Comparison of ENCODE assay signal across 8 cellular contexts in the genomic region with DNA sequence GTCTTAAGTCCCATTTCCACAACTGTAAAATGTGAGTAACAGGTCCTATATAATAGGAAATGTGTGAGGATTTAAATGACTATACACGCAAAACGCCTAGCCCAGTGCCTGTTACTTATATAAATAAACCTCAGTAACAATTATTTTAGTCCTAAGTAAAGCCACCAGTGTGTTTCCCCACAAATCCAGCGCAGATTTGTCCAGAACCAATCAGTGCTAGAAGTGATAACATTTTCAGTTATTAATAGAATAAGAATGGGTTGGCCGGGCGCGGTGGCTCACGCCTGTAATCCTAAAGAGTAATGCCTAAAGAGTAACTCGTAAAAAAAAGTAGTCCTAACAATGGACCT. TPM values are rescaled to one million over a fixed set of nuclear protein-coding genes. Genes with fewer than 3 reads are reported as not detected.
A peak's percentile ranks its signal among the peaks of the same experiment; 100 is the strongest.
DNase-seq lines count a peak whose midpoint lies in the region; FAIRE-seq and TF ChIP-seq lines count a peak whose summit lies in the region.

No MANE protein-coding gene starts in this region.

- H3K36me3 ChIP-seq in breast epithelium = no peaks in the 10 kb centered on the region
- H3K36me3 ChIP-seq in mesodermal cell (ENCODE audit: control insufficient read depth, insufficient read depth, low read length) = peaks cover 2% of the 10 kb centered on the region

- 7 to 9% methylated on average over 3 to 5 of the region's 8 CpGs for WGBS in mesodermal cell (ENCODE audit: insufficient coverage in 2 of 2), 2 experiments

- intact Hi-C loops in breast epithelium (cut with DNase I; ENCODE audit: low total_unique reads) = no loop called here

- in situ Hi-C loops in ACHN (cut with HindIII; ENCODE audit: low pct_ligation_motif_present, low pct_unique_long_range_greater_than_20kb, low sequenced_read_pairs) = no loop called here

- peak; percentile 18 for DNase-seq in stimulated activated CD4-positive, alpha-beta T cell treated with anti-CD3 and anti-CD28 coated beads, Interleukin-15, amount 100 ng/mL, for 24 hours
- DNase-seq in stimulated activated CD4-positive, alpha-beta T cell treated with anti-CD3 and anti-CD28 coated beads, Interleukin-12 subunit alpha, Interleukin-12 subunit beta, amount 100 ng/mL, for 4 hours = no peak
- DNase-seq in breast epithelium (ENCODE audit: low spot score in 2 of 2) (no peak), RPMI8226 (no peak), frontal cortex (ENCODE audit: low spot score in 2 of 2) (no peak), ACHN (no peak), NCI-H2227 (lab: John Stamatoyannopoulos, UW; ENCODE audit: unreplicated experiment) (no peak)

- TF ChIP-seq POLR2A in breast epithelium (IDR thresholded peaks at IDR 0.05) = no peak

- H3K4me3 ChIP-seq in breast epithelium (peak overlapping the region; percentile 68 to 99 (median 70)), mesodermal cell (ENCODE audit: extremely low read depth, insufficient read depth, low read length, poor library complexity, severe bottlenecking) (peak overlapping the region; percentile 88)

- no peak for TF ChIP-seq CTCF in breast epithelium (IDR thresholded peaks at IDR 0.05)

- no peaks in the 10 kb centered on the region for H3K27me3 ChIP-seq in breast epithelium

- H3K4me1 ChIP-seq in breast epithelium (no peaks in the 10 kb centered on the region), mesodermal cell (ENCODE audit: control insufficient read depth, insufficient read depth, low read length, poor library complexity, severe bottlenecking) (no peaks in the 10 kb centered on the region)

- H3K9me3 ChIP-seq in breast epithelium = no peaks in the 10 kb centered on the region
- H3K9me3 ChIP-seq in mesodermal cell (ENCODE audit: control insufficient read depth, low read length) = no peaks in the 10 kb centered on the region

- FAIRE-seq in frontal cortex (lab: Jason Lieb, UNC) = no peak

- H3K27ac ChIP-seq in breast epithelium (peak overlapping the region; percentile 77 to 92), mesodermal cell (ENCODE audit: low read depth, low read length, severe bottlenecking) (peak overlapping the region; percentile 86)

RNA-seq across cellular contexts. Expression of gene RPAP1, which starts 0.6 kb away (rescaled TPM):
- total RNA-seq in breast epithelium = 10 to 100 TPM; 22.7 to 28.2 (median 27.1) TPM
- 38.0 TPM for polyA plus RNA-seq in mesodermal cell (2013, experiment 1 of 2)
- 26.4 TPM for polyA plus RNA-seq in mesodermal cell (2013, experiment 2 of 2)
- 11.8 TPM for total RNA-seq in frontal cortex

RNA-seq across cellular contexts. Expression of gene TYRO3, which starts 15.5 kb away (rescaled TPM):
- total RNA-seq in breast epithelium = 10 to 100 TPM in 1 of 3 donors, 1 to 10 TPM in 2; 6.9 to 36.8 (median 8.8) TPM
- polyA plus RNA-seq in mesodermal cell (2013, experiment 1 of 2) = 81.7 TPM
- 79.1 TPM for polyA plus RNA-seq in mesodermal cell (2013, experiment 2 of 2)
- 22.4 TPM for total RNA-seq in frontal cortex

RNA-seq across cellular contexts. Expression of gene LTK, which starts 29.9 kb away (rescaled TPM):
- total RNA-seq in breast epithelium (under 1 TPM in 2 of 3 donors, not detected in 1; 0.29 to 0.66 TPM), frontal cortex (not detected)
- polyA plus RNA-seq in mesodermal cell (2013, experiment 1 of 2) = 1.8 TPM
- 2.2 TPM for polyA plus RNA-seq in mesodermal cell (2013, experiment 2 of 2)

RNA-seq across cellular contexts. Expression of gene ITPKA, which starts 49.8 kb away (rescaled TPM):
- total RNA-seq in breast epithelium (under 1 TPM in 1 of 3 donors, not detected in 2; 0.15 TPM), frontal cortex (1.6 TPM)
- polyA plus RNA-seq in mesodermal cell (2013, experiment 1 of 2) = 1.2 TPM
- 0.66 TPM for polyA plus RNA-seq in mesodermal cell (2013, experiment 2 of 2)
